In genomic region chr2:230664128-230664527, GRCh38 we compare ENCODE assay signal across 2 cellular contexts.
TF ChIP-seq lines count a peak whose summit lies in the region.

No MANE protein-coding gene starts in this region.

TF ChIP-seq in SK-N-SH treated with all-trans-retinoic acid at 6 μM for 48 hours, 23 proteins besides CTCF, POLR2A, EP300 and RAD21 (continued from another document):
- TF ChIP-seq POU6F1 (CRISPR knock-in tag; IDR thresholded peaks at IDR 0.05; ENCODE audit: borderline replicate concordance, low read depth) (no peak), ISL1 (CRISPR knock-in tag; IDR thresholded peaks at IDR 0.05) (no peak), ARNTL (CRISPR knock-in tag; IDR thresholded peaks at IDR 0.05; ENCODE audit: borderline replicate concordance, low read depth) (no peak), PPARA (CRISPR knock-in tag; IDR thresholded peaks at IDR 0.05; ENCODE audit: borderline replicate concordance) (no peak), RARB (CRISPR knock-in tag; IDR thresholded peaks at IDR 0.05) (no peak), CREB5 (CRISPR knock-in tag; IDR thresholded peaks at IDR 0.05; ENCODE audit: low read depth) (no peak), ESRRG (CRISPR knock-in tag; IDR thresholded peaks at IDR 0.05) (no peak), CSRNP3 (CRISPR knock-in tag; IDR thresholded peaks at IDR 0.05) (no peak), CSDC2 (CRISPR knock-in tag; IDR thresholded peaks at IDR 0.05) (no peak), ZC3H10 (CRISPR knock-in tag; IDR thresholded peaks at IDR 0.05) (no peak), ZNF565 (CRISPR knock-in tag; conservative IDR thresholded peaks at IDR 0.05; ENCODE audit: low read depth) (no peak), BACH2 (CRISPR knock-in tag; IDR thresholded peaks at IDR 0.05; ENCODE audit: borderline replicate concordance) (no peak), TSHZ2 (CRISPR knock-in tag; IDR thresholded peaks at IDR 0.05) (no peak), TOX (CRISPR knock-in tag; IDR thresholded peaks at IDR 0.05; ENCODE audit: borderline replicate concordance) (no peak)

TF ChIP-seq in SK-N-SH, 30 proteins besides CTCF, POLR2A, EP300 and RAD21 (continued from another document):
- no peak for TF ChIP-seq REST (IDR thresholded peaks at IDR 0.05; ENCODE audit: low read depth, low read length)
- TF ChIP-seq ELF1 (IDR thresholded peaks at IDR 0.05): no peak
- TF ChIP-seq MEF2A (IDR thresholded peaks at IDR 0.05; ENCODE audit: borderline replicate concordance, low read depth): no peak
- TF ChIP-seq MAX (IDR thresholded peaks at IDR 0.05; ENCODE audit: low read depth): no peak
- no peak for TF ChIP-seq MXI1 (IDR thresholded peaks at IDR 0.05; ENCODE audit: low read depth, low read length)
- TF ChIP-seq TAF1 (IDR thresholded peaks at IDR 0.05; ENCODE audit: borderline replicate concordance, low read depth, low read length): no peak
- no peak for TF ChIP-seq SMC3 (IDR thresholded peaks at IDR 0.05; ENCODE audit: low read depth, low read length)
- TF ChIP-seq YY1 (IDR thresholded peaks at IDR 0.05; ENCODE audit: low read depth): no peak
TF ChIP-seq in SK-N-SH: peak in this region for 0.
